ENCODE assay signal across 8 cellular contexts in the genomic region with DNA sequence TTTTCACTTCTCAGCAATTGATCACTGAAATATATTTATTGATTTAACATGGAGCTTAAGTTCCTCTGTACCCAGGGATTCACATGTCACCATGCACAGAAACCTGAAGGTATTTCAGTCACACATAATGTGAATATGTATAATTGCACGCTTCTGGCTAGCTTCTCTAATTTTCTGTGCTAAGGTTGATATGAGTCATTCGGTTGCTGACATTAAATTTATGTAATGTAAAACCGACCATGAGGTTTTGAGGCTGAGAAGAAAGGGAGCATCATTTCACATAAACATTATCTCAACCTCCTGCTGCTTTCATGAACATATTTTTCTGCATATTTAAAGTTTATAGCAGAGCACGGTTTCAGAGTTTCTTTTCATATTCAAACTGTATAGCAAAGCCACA.
"Had no signal": no experiment of that assay in that cellular context is flagged by ENCODE, and none has a peak within 500 bp of the region (broad histone marks: within the 10 kb centered on the region; RNA-seq: fewer than 3 reads in every experiment).

No MANE protein-coding gene starts in this region.

- ATAC-seq: HCT116, K562 had no signal

- H3K4me1 ChIP-seq: HAP-1 had no signal

- H3K4me3 ChIP-seq: GM23248, HAP-1, K562 had no signal

- H3K4me3 Mint-ChIP-seq: HFFc6 had no signal

- H3K9me3 ChIP-seq: HAP-1 had no signal

- H3K27ac ChIP-seq: GM23248, HL-60 had no signal

- H2AFZ ChIP-seq: GM23248 had no signal

- DNase-seq: GM23248, GOT3, HFFc6, IMR-90 had no signal

- H3K27ac Mint-ChIP-seq: HFFc6 had no signal

- H3K36me3 ChIP-seq: HAP-1 had no signal

- H3K9ac ChIP-seq: GM23248 had no signal
